ENCODE assay signal across 8 cellular contexts in the genomic region with DNA sequence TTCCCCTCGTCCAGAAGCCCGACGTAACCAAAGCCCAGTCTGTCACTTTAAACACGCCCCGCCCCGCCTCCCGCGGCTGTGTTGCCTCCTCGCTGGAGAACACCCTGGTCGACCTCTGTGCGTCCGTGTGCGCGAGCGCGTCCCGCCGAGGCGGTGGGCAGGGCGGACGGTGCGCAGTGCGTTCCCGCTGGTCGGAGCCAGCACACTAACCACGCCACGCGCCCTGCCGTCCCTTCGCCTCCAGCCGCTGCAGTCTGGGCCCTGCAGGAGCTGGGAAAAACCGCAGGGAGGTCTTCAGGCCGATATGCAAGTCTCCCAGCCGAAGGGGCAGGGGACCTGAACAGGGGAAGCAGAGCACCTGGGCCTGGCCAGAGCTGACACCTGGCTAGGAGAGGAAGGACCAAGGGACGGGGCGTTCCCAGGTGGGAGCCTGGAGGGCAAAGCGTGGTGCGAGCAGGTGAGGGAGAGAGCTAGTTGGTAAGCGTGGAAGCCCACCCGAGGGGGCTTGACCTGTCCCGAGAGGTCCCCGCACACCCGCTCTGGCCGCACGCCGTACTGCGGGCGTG. TPM values are rescaled to one million over a fixed set of nuclear protein-coding genes. Genes with fewer than 3 reads are reported as not detected.
A peak's percentile ranks its signal among the peaks of the same experiment; 100 is the strongest.
DNase-seq lines count a peak whose midpoint lies in the region; ATAC-seq and TF ChIP-seq lines count a peak whose summit lies in the region.

No MANE protein-coding gene starts in this region.

- H3K36me3 ChIP-seq in GM23248 (ENCODE audit: low read depth) (no peaks in the 10 kb centered on the region), lower lobe of right lung (peaks cover 16% of the 10 kb centered on the region)

- no peaks in the 10 kb centered on the region for H3F3A ChIP-seq in GM23248 (ENCODE audit: insufficient read depth)

- intact Hi-C loops in lower lobe of right lung (cut with DNase I), result no loop called here

- DNase-seq in AG09309 (ENCODE audit: low read depth), result no peak
- peak; percentile 92 for DNase-seq in GM23248
- peak; percentile 10 for DNase-seq in NCI-H446 treated with DMSO at 0.1 percent for 48 hours (lab: John Stamatoyannopoulos, UW)
- peak; percentile 92 for DNase-seq in activated CD4-positive, alpha-beta T cell treated with anti-CD3 and anti-CD28 coated beads for 48 hours
- DNase-seq in dedifferentiated amniotic fluid mesenchymal stem cell (ENCODE audit: extremely low spot score), result peak; percentile 72
- peak; percentile 95 for DNase-seq in lower lobe of right lung
- peak; percentile 41 for DNase-seq in stimulated activated CD8-positive, alpha-beta memory T cell treated with anti-CD3 and anti-CD28 coated beads, Interleukin-12 subunit alpha, Interleukin-12 subunit beta, amount 100 ng/mL, for 4 hours (ENCODE audit: low read depth)

- no peaks in the 10 kb centered on the region for H4K20me1 ChIP-seq in GM23248 (ENCODE audit: insufficient read depth)

- H3K9ac ChIP-seq in GM23248, result peak overlapping the region; percentile 83

- WGBS in GM23248 (ENCODE audit: low coverage in 1 of 2, low lambda C conversion rate in 2 of 2, missing lambda C conversion rate in 2 of 2), 2 experiments, result 1 to 2% methylated on average over 37 to 48 of the region's 48 CpGs

- peak overlapping the region; percentile 86 for H3K4me2 ChIP-seq in GM23248 (ENCODE audit: unreplicated experiment)

- H3K9me3 ChIP-seq in GM23248 (ENCODE audit: low read depth) (no peaks in the 10 kb centered on the region), lower lobe of right lung (no peaks in the 10 kb centered on the region)

- peak overlapping the region; percentile 95 for H3K4me3 ChIP-seq in AG09309 (ENCODE audit: control insufficient read depth, low read depth, low read length)
- peak overlapping the region; percentile 84 for H3K4me3 ChIP-seq in GM23248
- peak overlapping the region; percentile 94 for H3K4me3 ChIP-seq in lower lobe of right lung

- H2AFZ ChIP-seq in GM23248, result 0 out of 2 replicates have a peak overlapping the region, but pooled peaks have one; percentile 29

- in situ Hi-C loops in GM23248 (cut with MboI), result no loop called here

- no peaks in the 10 kb centered on the region for H3K9me2 ChIP-seq in GM23248 (ENCODE audit: insufficient read depth)

- ATAC-seq in lower lobe of right lung (peak; percentile 65 to 72), GM19328 (IDR thresholded peaks at IDR 0.05; ENCODE audit: unreplicated experiment) (no peak)

- H3K27me3 ChIP-seq in GM23248 (replicated peaks; ENCODE audit: insufficient read depth) (0 out of 2 replicates have a peak, but pooled peaks cover 3% of the 10 kb centered on the region), lower lobe of right lung (ENCODE audit: low read depth) (peaks cover 32% of the 10 kb centered on the region)

- peaks cover 7% of the 10 kb centered on the region; the same call in 1 of the 2 replicates for H3K79me2 ChIP-seq in GM23248 (ENCODE audit: insufficient read depth)

- no peak for TF ChIP-seq CTCF in AG09309 (IDR thresholded peaks at IDR 0.05; ENCODE audit: control insufficient read depth, insufficient read depth, low read depth, low read length, missing control alignments)
- TF ChIP-seq CTCF in lower lobe of right lung (IDR thresholded peaks at IDR 0.05), result no peak

- H3K27ac ChIP-seq in GM23248 (peak overlapping the region; percentile 82), lower lobe of right lung (peak overlapping the region; percentile 86)

- H3K4me1 ChIP-seq in GM23248 (ENCODE audit: insufficient read depth) (no peaks in the 10 kb centered on the region), lower lobe of right lung (peaks cover 42% of the 10 kb centered on the region)

RNA-seq across cellular contexts. Expression of a gene that starts 1.3 kb away (rescaled TPM):
- total RNA-seq in GM23248 (2014; rRNA removed; shearing (Covaris generic)), result 71.1 and 84.6 TPM in 2 replicates
- polyA plus RNA-seq in GM23248 (2016; fragmentation: Nextera tagmentation; extraction: Ambion mirVana), result 295 and 302 TPM in 2 replicates
- 93.6 TPM for total RNA-seq in lower lobe of right lung

RNA-seq across cellular contexts. Expression of a gene that starts 4.2 kb away (rescaled TPM):
- total RNA-seq in GM23248 (2014; rRNA removed; shearing (Covaris generic)), result 1.1 and 2.3 TPM in 2 replicates
- polyA plus RNA-seq in GM23248 (2016; fragmentation: Nextera tagmentation; extraction: Ambion mirVana), result 0.35 and 0.43 TPM in 2 replicates
- total RNA-seq in lower lobe of right lung, result 13.5 TPM

RNA-seq across cellular contexts. Expression of a gene that starts 5.6 kb away (rescaled TPM):
- total RNA-seq in GM23248 (2014; rRNA removed; shearing (Covaris generic)), result 0.89 and 1.4 TPM in 2 replicates
- polyA plus RNA-seq in GM23248 (2016; fragmentation: Nextera tagmentation; extraction: Ambion mirVana), result 1.1 and 1.4 TPM in 2 replicates
- 3.5 TPM for total RNA-seq in lower lobe of right lung

RNA-seq across cellular contexts. Expression of a gene that starts 18.2 kb away (rescaled TPM):
- 299 and 305 TPM in 2 replicates for total RNA-seq in GM23248 (2014; rRNA removed; shearing (Covaris generic))
- polyA plus RNA-seq in GM23248 (2016; fragmentation: Nextera tagmentation; extraction: Ambion mirVana), result 567 and 586 TPM in 2 replicates
- 230 TPM for total RNA-seq in lower lobe of right lung

RNA-seq across cellular contexts. Expression of a gene that starts 38.4 kb away (rescaled TPM):
- total RNA-seq in GM23248 (2014; rRNA removed; shearing (Covaris generic)), result 8.1 and 11.5 TPM in 2 replicates
- polyA plus RNA-seq in GM23248 (2016; fragmentation: Nextera tagmentation; extraction: Ambion mirVana), result 14.3 and 15.0 TPM in 2 replicates
- total RNA-seq in lower lobe of right lung, result 16.5 TPM
